26 cellular contexts compared by ENCODE assay signal in the genomic region with DNA sequence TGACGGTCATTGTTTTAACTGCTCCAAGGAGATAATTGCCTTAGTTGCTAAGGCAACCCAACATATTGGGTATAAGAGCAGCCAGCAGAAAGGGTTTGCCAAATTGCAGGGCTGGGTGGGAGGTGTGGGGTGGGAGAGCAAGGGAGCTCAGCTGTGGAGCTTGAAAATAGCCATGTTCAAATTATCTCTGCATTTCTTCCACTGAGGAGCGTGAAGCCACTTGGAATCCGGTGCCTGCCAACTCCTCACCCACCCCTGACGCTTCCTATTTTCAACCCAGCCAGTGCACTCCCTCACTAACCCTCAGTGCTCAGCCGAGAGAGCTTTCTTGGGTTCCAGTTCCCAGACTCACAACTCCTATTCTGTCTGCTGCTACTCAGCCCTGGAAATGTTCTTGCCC.
DNase-seq lines count a peak whose midpoint lies in the region; ATAC-seq and TF ChIP-seq lines count a peak whose summit lies in the region.
"Had no signal": no experiment of that assay in that cellular context is flagged by ENCODE, and none has a peak within 500 bp of the region (broad histone marks: within the 10 kb centered on the region; RNA-seq: fewer than 3 reads in every experiment).

No MANE protein-coding gene starts in this region.

- H3K4me2 ChIP-seq in smooth muscle cell = no peak overlapping the region
- H3K4me2 ChIP-seq: PC-9 had no signal

- H3K36me3 ChIP-seq in esophagus muscularis mucosa (no peaks in the 10 kb centered on the region), sigmoid colon (no peaks in the 10 kb centered on the region), smooth muscle cell (ENCODE audit: low read depth) (no peaks in the 10 kb centered on the region)
- H3K36me3 ChIP-seq: ascending aorta, HAP-1, WERI-Rb-1 had no signal

- DNase-seq in G401 (ENCODE audit: low spot score) (peak; percentile 44), NCI-H748 (lab: John Stamatoyannopoulos, UW; ENCODE audit: unreplicated experiment) (peak; percentile 83), esophagus muscularis mucosa (ENCODE audit: extremely low spot score) (no peak), sigmoid colon (no peak), smooth muscle cell (lab: John Stamatoyannopoulos, UW; ENCODE audit: unreplicated experiment) (no peak), NCI-H524 treated with DMSO at 0.1 percent for 48 hours (lab: John Stamatoyannopoulos, UW) (no peak)
- DNase-seq: activated CD4-positive, alpha-beta T cell treated with anti-CD3 and anti-CD28 coated beads, Interleukin-2, amount 50 U/mL, for 4 hours; activated naive CD4-positive, alpha-beta T cell treated with Interleukin-2 at 50 U/mL for 16 hours; activated T-cell treated with anti-CD3 and anti-CD28 coated beads for 4 hours; CD4-positive, CD25-positive, alpha-beta regulatory T cell; DMS53; effector memory CD8-positive, alpha-beta T cell; mucosa of descending colon; NCI-H1694; NCI-H510A; nucleus accumbens; PC-9; SIG-M5; stimulated activated naive CD8-positive, alpha-beta T cell treated with anti-CD3 and anti-CD28 coated beads, Interleukin-15, amount 100 ng/mL, for 72 hours; WERI-Rb-1 had no signal

- no peak overlapping the region for H2AFZ ChIP-seq in smooth muscle cell (ENCODE audit: low read depth)
- H2AFZ ChIP-seq: PC-9 had no signal

- intact Hi-C loops in esophagus muscularis mucosa (cut with DNase I) = no loop called here
- intact Hi-C loops in sigmoid colon (cut with DNase I) = no loop called here

- H3K4me3 ChIP-seq in esophagus muscularis mucosa (no peak overlapping the region), sigmoid colon (no peak overlapping the region), smooth muscle cell (no peak overlapping the region)
- H3K4me3 ChIP-seq: ascending aorta, HAP-1, mucosa of descending colon, PC-9 had no signal

- peaks cover 24 to 63% (median 52%) of the 10 kb centered on the region in 4 donors for H3K4me1 ChIP-seq in esophagus muscularis mucosa
- H3K4me1 ChIP-seq in sigmoid colon = peaks cover 0 to 74% (median 55%) of the 10 kb centered on the region in 4 donors
- H3K4me1 ChIP-seq in smooth muscle cell (ENCODE audit: low read depth) = peaks cover 21% of the 10 kb centered on the region
- H3K4me1 ChIP-seq: HAP-1 had no signal

- WGBS in esophagus muscularis mucosa = 32% methylated on average over 5 of the region's 5 CpGs
- WGBS in sigmoid colon, 2 donors = 81 to 90% methylated on average over 5 of the region's 5 CpGs
- WGBS in smooth muscle cell (ENCODE audit: low lambda C conversion rate) = 94% methylated on average over 5 of the region's 5 CpGs

- ATAC-seq in GM21576 (IDR thresholded peaks at IDR 0.05; ENCODE audit: unreplicated experiment) (no peak), HG02885 (IDR thresholded peaks at IDR 0.05; ENCODE audit: poor library complexity, unreplicated experiment) (no peak)
- ATAC-seq: effector memory CD8-positive, alpha-beta T cell; HepG2; mucosa of descending colon; sciatic nerve; stimulated activated naive CD8-positive, alpha-beta T cell treated with anti-CD3 and anti-CD28 coated beads, Interleukin-15, amount 100 ng/mL, for 72 hours had no signal

- H3K9ac ChIP-seq in smooth muscle cell (ENCODE audit: low read depth) = no peak overlapping the region

- TF ChIP-seq EP300 in esophagus muscularis mucosa (IDR thresholded peaks at IDR 0.05) = no peak
- no peak for TF ChIP-seq EP300 in sigmoid colon (IDR thresholded peaks at IDR 0.05)

- peaks cover 68% of the 10 kb centered on the region for H3K79me2 ChIP-seq in smooth muscle cell (ENCODE audit: low read depth)

- H3F3A ChIP-seq in smooth muscle cell (ENCODE audit: low read depth) = peaks cover 3% of the 10 kb centered on the region

- in situ Hi-C loops in G401 (cut with HindIII; ENCODE audit: low sequenced_read_pairs) = no loop called here

- no peaks in the 10 kb centered on the region for H3K27me3 ChIP-seq in esophagus muscularis mucosa
- H3K27me3 ChIP-seq in sigmoid colon = no peaks in the 10 kb centered on the region
- no peaks in the 10 kb centered on the region for H3K27me3 ChIP-seq in smooth muscle cell (ENCODE audit: low read depth)
- H3K27me3 ChIP-seq: ascending aorta had no signal

- peaks cover 15% of the 10 kb centered on the region for H4K20me1 ChIP-seq in smooth muscle cell (ENCODE audit: low read depth)

- no peak for TF ChIP-seq POLR2A in esophagus muscularis mucosa (IDR thresholded peaks at IDR 0.05; ENCODE audit: low read depth)
- no peak for TF ChIP-seq POLR2A in sigmoid colon (IDR thresholded peaks at IDR 0.05)

- no peaks in the 10 kb centered on the region for H3K9me3 ChIP-seq in esophagus muscularis mucosa
- no peaks in the 10 kb centered on the region for H3K9me3 ChIP-seq in sigmoid colon
- no peaks in the 10 kb centered on the region for H3K9me3 ChIP-seq in smooth muscle cell (replicated peaks; ENCODE audit: low read depth)
- H3K9me3 ChIP-seq: ascending aorta, HAP-1, mucosa of descending colon had no signal

- H3K27ac ChIP-seq in esophagus muscularis mucosa (replicated peaks in 1 of 4) = peak overlapping the region; percentile 72 to 79 (median 77)
- H3K27ac ChIP-seq in sigmoid colon = peak overlapping the region; percentile 66 to 83 (median 76)
- H3K27ac ChIP-seq in smooth muscle cell (ENCODE audit: low read depth) = no peak overlapping the region
- H3K27ac ChIP-seq: ascending aorta, PC-9 had no signal

- no peak for TF ChIP-seq CTCF in esophagus muscularis mucosa (IDR thresholded peaks at IDR 0.05)
- TF ChIP-seq CTCF in sigmoid colon (IDR thresholded peaks at IDR 0.05) = no peak
- TF ChIP-seq CTCF in smooth muscle cell (IDR thresholded peaks at IDR 0.05; ENCODE audit: borderline replicate concordance, insufficient read depth, poor library complexity, severe bottlenecking) = no peak

Comparison
In these comparisons a context has a peak if more than half of its experiments do, and no peak if none do; other contexts are left out.
1. DNase-seq: peak in G401 (single experiment) and NCI-H748 (single experiment); none in esophagus muscularis mucosa (single experiment), sigmoid colon (single experiment), smooth muscle cell (single experiment) and NCI-H524 treated with DMSO at 0.1 percent for 48 hours (single experiment).